In the genomic region with DNA sequence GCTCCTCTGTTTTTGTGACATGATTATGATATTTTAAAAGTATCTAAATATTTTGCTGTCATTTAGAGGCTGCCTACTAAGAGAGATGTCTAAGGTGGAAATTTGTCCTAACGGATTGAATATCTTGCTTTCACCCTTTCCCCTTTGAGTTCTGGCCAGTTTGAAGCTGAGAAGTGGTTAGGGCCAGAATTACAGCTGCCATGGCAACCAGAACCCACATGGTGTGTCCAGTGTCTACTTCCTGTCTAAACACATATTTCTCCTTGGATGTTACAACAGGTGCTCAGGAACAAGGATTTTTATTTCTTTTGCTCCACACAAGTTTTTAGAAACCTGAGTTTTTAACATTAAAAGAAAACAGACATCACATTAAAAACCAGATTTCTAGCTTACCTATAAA, we compare ENCODE assay signal across 17 cellular contexts.
DNase-seq lines count a peak whose midpoint lies in the region; ATAC-seq and TF ChIP-seq lines count a peak whose summit lies in the region.
"Had no signal": no experiment of that assay in that cellular context is flagged by ENCODE, and none has a peak within 500 bp of the region (broad histone marks: within the 10 kb centered on the region; RNA-seq: fewer than 3 reads in every experiment).

No MANE protein-coding gene starts in this region.

- H3K4me1 Mint-ChIP-seq in activated T-cell treated with anti-CD3 and anti-CD28 coated beads, Interleukin-2, amount 50 U/mL, for 24 hours (ENCODE audit: low read depth) = peaks cover 23% of the 10 kb centered on the region
- peaks cover 14% of the 10 kb centered on the region for H3K4me1 Mint-ChIP-seq in stimulated activated naive CD8-positive, alpha-beta T cell treated with anti-CD3 and anti-CD28 coated beads, Interleukin-15, Interleukin-2, amounts not matched to agents 100 ng/mL and 50 ng/mL, for 24 hours (ENCODE audit: low read depth)
- peaks cover 20% of the 10 kb centered on the region for H3K4me1 Mint-ChIP-seq in stimulated activated naive CD8-positive, alpha-beta T cell treated with anti-CD3 and anti-CD28 coated beads, Interleukin-15, amount 100 ng/mL, for 72 hours
- no peaks in the 10 kb centered on the region for H3K4me1 Mint-ChIP-seq in activated T-helper 17 cell treated with anti-CD3 and anti-CD28 coated beads, Interleukin-2, amount 50 U/mL, for 72 hours

- TF ChIP-seq CTCF in vagina (IDR thresholded peaks at IDR 0.05) (no peak), lower leg skin (IDR thresholded peaks at IDR 0.05) (no peak)

- H3K9me3 Mint-ChIP-seq in activated T-cell treated with anti-CD3 and anti-CD28 coated beads, Interleukin-2, amount 50 U/mL, for 24 hours = no peaks in the 10 kb centered on the region
- no peaks in the 10 kb centered on the region for H3K9me3 Mint-ChIP-seq in stimulated activated naive CD8-positive, alpha-beta T cell treated with anti-CD3 and anti-CD28 coated beads, Interleukin-15, Interleukin-2, amounts not matched to agents 100 ng/mL and 50 ng/mL, for 24 hours
- H3K9me3 Mint-ChIP-seq in stimulated activated naive CD8-positive, alpha-beta T cell treated with anti-CD3 and anti-CD28 coated beads, Interleukin-15, amount 100 ng/mL, for 72 hours = no peaks in the 10 kb centered on the region
- H3K9me3 Mint-ChIP-seq in activated T-helper 17 cell treated with anti-CD3 and anti-CD28 coated beads, Interleukin-2, amount 50 U/mL, for 72 hours = no peaks in the 10 kb centered on the region
- H3K9me3 Mint-ChIP-seq: CD8-positive, alpha-beta T cell had no signal

- intact Hi-C loops in vagina (cut with DNase I) (no loop called here), lower leg skin (cut with DNase I; ENCODE audit: low total_unique reads) (no loop called here)

- peaks cover 6% of the 10 kb centered on the region for H3K36me3 Mint-ChIP-seq in activated T-cell treated with anti-CD3 and anti-CD28 coated beads, Interleukin-2, amount 50 U/mL, for 24 hours (ENCODE audit: low read depth)
- no peaks in the 10 kb centered on the region for H3K36me3 Mint-ChIP-seq in stimulated activated naive CD8-positive, alpha-beta T cell treated with anti-CD3 and anti-CD28 coated beads, Interleukin-15, Interleukin-2, amounts not matched to agents 100 ng/mL and 50 ng/mL, for 24 hours (ENCODE audit: low read depth)
- no peaks in the 10 kb centered on the region for H3K36me3 Mint-ChIP-seq in activated T-helper 17 cell treated with anti-CD3 and anti-CD28 coated beads, Interleukin-2, amount 50 U/mL, for 72 hours (ENCODE audit: low read depth)

- no peak for DNase-seq in activated T-cell treated with anti-CD3 and anti-CD28 coated beads, Interleukin-2, amount 50 U/mL, for 24 hours
- DNase-seq in activated T-cell treated with anti-CD3 and anti-CD28 coated beads, Interleukin-2, amount 50 U/mL, for 48 hours = no peak
- no peak for DNase-seq in stimulated activated naive CD8-positive, alpha-beta T cell treated with anti-CD3 and anti-CD28 coated beads, Interleukin-15, amount 100 ng/mL, for 72 hours
- no peak for DNase-seq in vagina (ENCODE audit: extremely low spot score in 2 of 2)
- DNase-seq in lower leg skin (ENCODE audit: low spot score in 2 of 2) = no peak
- DNase-seq: BE2C, COR-L47, DMS153, GF-D8 had no signal

- no peak for ATAC-seq in stimulated activated naive CD8-positive, alpha-beta T cell treated with anti-CD3 and anti-CD28 coated beads, Interleukin-15, amount 100 ng/mL, for 72 hours
- ATAC-seq in activated T-helper 17 cell treated with anti-CD3 and anti-CD28 coated beads, Interleukin-2, amount 50 U/mL, for 72 hours (replicated peaks) = no peak
- no peak for ATAC-seq in GM18511 (IDR thresholded peaks at IDR 0.05; ENCODE audit: unreplicated experiment)
- ATAC-seq: A549, HCT116, HepG2 had no signal

- no peaks in the 10 kb centered on the region for H3K27me3 Mint-ChIP-seq in activated T-cell treated with anti-CD3 and anti-CD28 coated beads, Interleukin-2, amount 50 U/mL, for 24 hours
- H3K27me3 Mint-ChIP-seq in stimulated activated naive CD8-positive, alpha-beta T cell treated with anti-CD3 and anti-CD28 coated beads, Interleukin-15, Interleukin-2, amounts not matched to agents 100 ng/mL and 50 ng/mL, for 24 hours = no peaks in the 10 kb centered on the region
- no peaks in the 10 kb centered on the region for H3K27me3 Mint-ChIP-seq in stimulated activated naive CD8-positive, alpha-beta T cell treated with anti-CD3 and anti-CD28 coated beads, Interleukin-15, amount 100 ng/mL, for 72 hours
- H3K27me3 Mint-ChIP-seq in activated T-helper 17 cell treated with anti-CD3 and anti-CD28 coated beads, Interleukin-2, amount 50 U/mL, for 72 hours = no peaks in the 10 kb centered on the region

- WGBS in lower leg skin, 2 donors = 56 to 65% methylated on average over 1 of the region's 1 CpG

- no peak overlapping the region for H3K4me3 ChIP-seq in vagina
- no peak overlapping the region for H3K4me3 ChIP-seq in lower leg skin (ENCODE audit: low read depth, poor library complexity, severe bottlenecking)
- H3K4me3 ChIP-seq: A549 had no signal

- no peak for TF ChIP-seq POLR2A in vagina (IDR thresholded peaks at IDR 0.05)
- no peak for TF ChIP-seq POLR2A in lower leg skin (IDR thresholded peaks at IDR 0.05)

- peaks cover 15% of the 10 kb centered on the region for H3K4me1 ChIP-seq in vagina
- H3K4me1 ChIP-seq: BE2C had no signal

- peak overlapping the region; percentile 39 for H3K27ac ChIP-seq in vagina
- H3K27ac ChIP-seq: A549, C4-2B had no signal

- H3K27ac Mint-ChIP-seq in activated T-cell treated with anti-CD3 and anti-CD28 coated beads, Interleukin-2, amount 50 U/mL, for 24 hours = peak overlapping the region; percentile 63
- H3K27ac Mint-ChIP-seq in stimulated activated naive CD8-positive, alpha-beta T cell treated with anti-CD3 and anti-CD28 coated beads, Interleukin-15, Interleukin-2, amounts not matched to agents 100 ng/mL and 50 ng/mL, for 24 hours = peak overlapping the region; percentile 45
- H3K27ac Mint-ChIP-seq in stimulated activated naive CD8-positive, alpha-beta T cell treated with anti-CD3 and anti-CD28 coated beads, Interleukin-15, amount 100 ng/mL, for 72 hours = no peak overlapping the region
- H3K27ac Mint-ChIP-seq in activated T-helper 17 cell treated with anti-CD3 and anti-CD28 coated beads, Interleukin-2, amount 50 U/mL, for 72 hours = peak overlapping the region; percentile 91

- H3K27me3 ChIP-seq in vagina = no peaks in the 10 kb centered on the region
- H3K27me3 ChIP-seq: BE2C had no signal

- H3K36me3 ChIP-seq in vagina = no peaks in the 10 kb centered on the region
- H3K36me3 ChIP-seq: BE2C had no signal

- H3K9me3 ChIP-seq in vagina = no peaks in the 10 kb centered on the region
- H3K9me3 ChIP-seq: BE2C had no signal

- peak overlapping the region; percentile 15 for H3K4me3 Mint-ChIP-seq in activated T-cell treated with anti-CD3 and anti-CD28 coated beads, Interleukin-2, amount 50 U/mL, for 24 hours
- no peak overlapping the region for H3K4me3 Mint-ChIP-seq in stimulated activated naive CD8-positive, alpha-beta T cell treated with anti-CD3 and anti-CD28 coated beads, Interleukin-15, Interleukin-2, amounts not matched to agents 100 ng/mL and 50 ng/mL, for 24 hours
- H3K4me3 Mint-ChIP-seq in stimulated activated naive CD8-positive, alpha-beta T cell treated with anti-CD3 and anti-CD28 coated beads, Interleukin-15, amount 100 ng/mL, for 72 hours = peak overlapping the region in 1 of 2 donors; percentile 19
- peak overlapping the region; percentile 77 for H3K4me3 Mint-ChIP-seq in activated T-helper 17 cell treated with anti-CD3 and anti-CD28 coated beads, Interleukin-2, amount 50 U/mL, for 72 hours
- H3K4me3 Mint-ChIP-seq: CD8-positive, alpha-beta T cell had no signal

Comparison
In these comparisons a context has a peak if more than half of its experiments do, and no peak if none do; other contexts are left out.
1. H3K27ac Mint-ChIP-seq: peak in activated T-cell treated with anti-CD3 and anti-CD28 coated beads, Interleukin-2, amount 50 U/mL, for 24 hours (single experiment), stimulated activated naive CD8-positive, alpha-beta T cell treated with anti-CD3 and anti-CD28 coated beads, Interleukin-15, Interleukin-2, amounts not matched to agents 100 ng/mL and 50 ng/mL, for 24 hours (single experiment) and activated T-helper 17 cell treated with anti-CD3 and anti-CD28 coated beads, Interleukin-2, amount 50 U/mL, for 72 hours (single experiment); none in stimulated activated naive CD8-positive, alpha-beta T cell treated with anti-CD3 and anti-CD28 coated beads, Interleukin-15, amount 100 ng/mL, for 72 hours (0 of 2).